In genomic region chr4:25441519-25442117, GRCh38 we compare ENCODE assay signal across 8 cellular contexts.
DNase-seq lines count a peak whose midpoint lies in the region; ATAC-seq and TF ChIP-seq lines count a peak whose summit lies in the region.

No MANE protein-coding gene starts in this region.

- H3K4me1 ChIP-seq in cardiac muscle cell (ENCODE audit: low read depth): peaks cover 8% of the 10 kb centered on the region

- no peaks in the 10 kb centered on the region for H3K27me3 ChIP-seq in cardiac muscle cell

- ATAC-seq in GM18868 (IDR thresholded peaks at IDR 0.05; ENCODE audit: unreplicated experiment) (peak; percentile 55), GM21619 (IDR thresholded peaks at IDR 0.05; ENCODE audit: unreplicated experiment) (no peak), HG03460 (IDR thresholded peaks at IDR 0.05; ENCODE audit: unreplicated experiment) (no peak)

- H3K36me3 ChIP-seq in cardiac muscle cell: no peaks in the 10 kb centered on the region

- no peak overlapping the region for H3K27ac ChIP-seq in cardiac muscle cell

- DNase-seq in AG10803 (ENCODE audit: low read depth): peak; percentile 57
- DNase-seq in NCI-H2107 treated with DMSO at 0.1 percent for 48 hours (lab: John Stamatoyannopoulos, UW; ENCODE audit: unreplicated experiment): peak; percentile 22
- DNase-seq in activated CD4-positive, alpha-beta T cell treated with anti-CD3 and anti-CD28 coated beads, Interleukin-2, amount 50 U/mL, for 48 hours: peak; percentile 17 to 47
- DNase-seq in cardiac muscle cell (ENCODE audit: low read depth in 1 of 2, low spot score in 1 of 2): peak; percentile 78 to 81
- peak; percentile 68 for DNase-seq in renal cortical epithelial cell (ENCODE audit: low read depth)

- H3K9me3 ChIP-seq in cardiac muscle cell (ENCODE audit: low read depth): no peaks in the 10 kb centered on the region

- H3K4me3 ChIP-seq in AG10803 (ENCODE audit: low read length) (no peak overlapping the region), cardiac muscle cell (no peak overlapping the region)

- TF ChIP-seq CTCF in AG10803 (conservative IDR thresholded peaks at IDR 0.05; ENCODE audit: low read length): peak; percentile 83
- TF ChIP-seq CTCF in cardiac muscle cell (IDR thresholded peaks at IDR 0.05; ENCODE audit: low read depth, low read length): peak; percentile 90

Comparison
In these comparisons a context has a peak if more than half of its experiments do, and no peak if none do; other contexts are left out.
1. DNase-seq: peak in every context shown above with its lines; median percentile 80 in cardiac muscle cell; 68 in renal cortical epithelial cell; 57 in AG10803; 32 in activated CD4-positive, alpha-beta T cell treated with anti-CD3 and anti-CD28 coated beads, Interleukin-2, amount 50 U/mL, for 48 hours; 22 in NCI-H2107 treated with DMSO at 0.1 percent for 48 hours.